8 cellular contexts compared by ENCODE assay signal in genomic region chr1:198158766-198159589, GRCh38. TPM values are rescaled to one million over a fixed set of nuclear protein-coding genes. Genes with fewer than 3 reads are reported as not detected.
A peak's percentile ranks its signal among the peaks of the same experiment; 100 is the strongest.
DNase-seq lines count a peak whose midpoint lies in the region; ATAC-seq and TF ChIP-seq lines count a peak whose summit lies in the region.

No MANE protein-coding gene starts in this region.

- H3K79me2 ChIP-seq in SU-DHL-6 (ENCODE audit: insufficient read depth, low read length) = peaks cover 22% of the 10 kb centered on the region; the same call in 1 of the 2 replicates

- 0 to 1% methylated on average over 13 to 37 of the region's 37 CpGs for WGBS in transverse colon (ENCODE audit: low coverage in 1 of 2), 2 donors

- H3K4me3 ChIP-seq in SU-DHL-6 (ENCODE audit: insufficient read depth, low read length, poor library complexity, severe bottlenecking) (peak overlapping the region; percentile 89), transverse colon (peak overlapping the region; percentile 65 to 96 (median 89))

- H4K20me1 ChIP-seq in SU-DHL-6 (ENCODE audit: low read depth, low read length) = no peaks in the 10 kb centered on the region

- H3F3A ChIP-seq in SU-DHL-6 (ENCODE audit: insufficient read depth) = peaks cover 11% of the 10 kb centered on the region

- ATAC-seq in HG02840 (IDR thresholded peaks at IDR 0.05; ENCODE audit: low FRiP score, unreplicated experiment) = peak; percentile 58

- TF ChIP-seq EP300 in transverse colon (IDR thresholded peaks at IDR 0.05; ENCODE audit: low read depth) = no peak

- H3K36me3 ChIP-seq in SU-DHL-6 (ENCODE audit: low read length) (no peaks in the 10 kb centered on the region), transverse colon (no peaks in the 10 kb centered on the region)

- intact Hi-C loops in cardiac septum (cut with DNase I) = loop anchor here (5.0 to 10.0 kb wide), 3 partner anchors 43 to 384 kb away; partner anchors contain the start of gene DENND1B
- intact Hi-C loops in transverse colon (cut with DNase I; ENCODE audit: low total_unique reads) = no loop called here

- peak overlapping the region; percentile 77 for H3K9ac ChIP-seq in SU-DHL-6 (ENCODE audit: low read length)

- H3K27ac ChIP-seq in SU-DHL-6 (ENCODE audit: low read depth, low read length) = peak overlapping the region; percentile 67
- peak overlapping the region; percentile 99 to 100 (median 100) for H3K27ac ChIP-seq in transverse colon

- peak overlapping the region; percentile 82 for H3K4me2 ChIP-seq in SU-DHL-6 (ENCODE audit: low read depth, low read length, poor library complexity, severe bottlenecking)

- H3K27me3 ChIP-seq in SU-DHL-6 (ENCODE audit: low read length) = no peaks in the 10 kb centered on the region
- no peaks in the 10 kb centered on the region for H3K27me3 ChIP-seq in transverse colon

- H3K9me3 ChIP-seq in SU-DHL-6 (ENCODE audit: insufficient read depth, low read length) = no peaks in the 10 kb centered on the region
- H3K9me3 ChIP-seq in transverse colon = no peaks in the 10 kb centered on the region

- peak overlapping the region; percentile 87 for H2AFZ ChIP-seq in SU-DHL-6 (ENCODE audit: low read depth, low read length, severe bottlenecking)

- TF ChIP-seq CTCF in GM13976 (IDR thresholded peaks at IDR 0.05; ENCODE audit: borderline replicate concordance, control extremely low read depth, extremely low read depth, insufficient read depth, missing control alignments) (no peak), SU-DHL-6 (IDR thresholded peaks at IDR 0.05; ENCODE audit: insufficient read depth, low read length, poor library complexity, severe bottlenecking) (no peak), transverse colon (IDR thresholded peaks at IDR 0.05) (no peak)

- peak; percentile 49 for TF ChIP-seq POLR2A in transverse colon (IDR thresholded peaks at IDR 0.05)

- H3K9me2 ChIP-seq in SU-DHL-6 (replicated peaks; ENCODE audit: insufficient read depth, low read length) = no peaks in the 10 kb centered on the region

- H3K4me1 ChIP-seq in transverse colon = peaks cover 19 to 58% (median 42%) of the 10 kb centered on the region in 4 donors

- DNase-seq in GM13976 (ENCODE audit: low spot score) = peak; percentile 84
- peak; percentile 39 for DNase-seq in NCI-H1417 treated with DMSO at 0.1 percent for 48 hours (lab: John Stamatoyannopoulos, UW)
- DNase-seq in activated naive CD8-positive, alpha-beta T cell treated with anti-CD3 and anti-CD28 coated beads, Interleukin-2, amount 50 U/mL, for 16 hours (ENCODE audit: low read depth, low spot score) = peak; percentile 63
- peak; percentile 97 for DNase-seq in cardiac septum (ENCODE audit: low spot score)
- peak; percentile 88 for DNase-seq in pons (ENCODE audit: low spot score)
- peak; percentile 92 for DNase-seq in transverse colon

- in situ Hi-C loops in GM13976 (cut with MboI; ENCODE audit: low sequenced_read_pairs, unreplicated experiment) = loop anchor here (25.0 kb wide), 1 partner anchor 478 kb away; the partner anchor contains the start of gene PTPRC
- in situ Hi-C loops in transverse colon (cut with MboI; ENCODE audit: low pct_ligation_motif_present in 1 of 4, low pct_unique_long_range_greater_than_20kb in 1 of 4, low sequenced_read_pairs in 3 of 4) = loop anchor here in 1 of 4 donors (25.0 kb wide), 1 partner anchor 528 kb away; no protein-coding TSS in a partner anchor

RNA-seq across cellular contexts. Expression of gene NEK7, which starts 2.2 kb away (rescaled TPM):
- total RNA-seq in cardiac septum (318 TPM), transverse colon (10 to 100 TPM; 40.4 to 71.0 (median 57.6) TPM)

Comparison
In these comparisons a context has a peak if more than half of its experiments do, and no peak if none do; other contexts are left out.
1. Peak in every context shown above with its lines: DNase-seq, ATAC-seq, H3K4me3 ChIP-seq and H3K27ac ChIP-seq.
2. DNase-seq: peak in every context shown above with its lines; median percentile 97 in cardiac septum; 92 in transverse colon; 88 in pons; 84 in GM13976; 63 in activated naive CD8-positive, alpha-beta T cell treated with anti-CD3 and anti-CD28 coated beads, Interleukin-2, amount 50 U/mL, for 16 hours; 39 in NCI-H1417 treated with DMSO at 0.1 percent for 48 hours.